In the genomic region with DNA sequence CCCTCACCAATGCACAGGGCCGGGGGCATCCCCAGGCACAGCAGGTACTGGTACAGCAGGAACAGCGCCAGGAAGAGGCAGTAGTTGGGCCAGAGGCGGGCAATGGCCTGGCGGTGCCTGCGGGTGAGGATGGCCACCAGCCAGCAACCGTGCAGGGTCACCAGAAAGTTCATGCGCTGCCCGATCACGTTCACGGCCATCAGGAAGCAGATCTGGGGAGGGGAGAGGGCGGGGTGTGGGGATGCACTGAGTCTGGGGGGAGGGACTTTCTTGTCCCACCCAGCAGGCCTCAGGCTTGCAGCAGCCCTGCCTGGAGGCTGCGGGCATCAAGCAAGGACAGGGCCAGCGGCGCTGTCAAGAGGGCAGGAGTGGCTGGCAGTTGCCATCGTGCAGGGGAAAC, we compare ENCODE assay signal across 1 cellular context.
TF ChIP-seq lines count a peak whose summit lies in the region.

No MANE protein-coding gene starts in this region.

TF ChIP-seq in GM12878, 131 proteins besides CTCF, POLR2A, EP300 and RAD21:
- TF ChIP-seq, protein P1, sequence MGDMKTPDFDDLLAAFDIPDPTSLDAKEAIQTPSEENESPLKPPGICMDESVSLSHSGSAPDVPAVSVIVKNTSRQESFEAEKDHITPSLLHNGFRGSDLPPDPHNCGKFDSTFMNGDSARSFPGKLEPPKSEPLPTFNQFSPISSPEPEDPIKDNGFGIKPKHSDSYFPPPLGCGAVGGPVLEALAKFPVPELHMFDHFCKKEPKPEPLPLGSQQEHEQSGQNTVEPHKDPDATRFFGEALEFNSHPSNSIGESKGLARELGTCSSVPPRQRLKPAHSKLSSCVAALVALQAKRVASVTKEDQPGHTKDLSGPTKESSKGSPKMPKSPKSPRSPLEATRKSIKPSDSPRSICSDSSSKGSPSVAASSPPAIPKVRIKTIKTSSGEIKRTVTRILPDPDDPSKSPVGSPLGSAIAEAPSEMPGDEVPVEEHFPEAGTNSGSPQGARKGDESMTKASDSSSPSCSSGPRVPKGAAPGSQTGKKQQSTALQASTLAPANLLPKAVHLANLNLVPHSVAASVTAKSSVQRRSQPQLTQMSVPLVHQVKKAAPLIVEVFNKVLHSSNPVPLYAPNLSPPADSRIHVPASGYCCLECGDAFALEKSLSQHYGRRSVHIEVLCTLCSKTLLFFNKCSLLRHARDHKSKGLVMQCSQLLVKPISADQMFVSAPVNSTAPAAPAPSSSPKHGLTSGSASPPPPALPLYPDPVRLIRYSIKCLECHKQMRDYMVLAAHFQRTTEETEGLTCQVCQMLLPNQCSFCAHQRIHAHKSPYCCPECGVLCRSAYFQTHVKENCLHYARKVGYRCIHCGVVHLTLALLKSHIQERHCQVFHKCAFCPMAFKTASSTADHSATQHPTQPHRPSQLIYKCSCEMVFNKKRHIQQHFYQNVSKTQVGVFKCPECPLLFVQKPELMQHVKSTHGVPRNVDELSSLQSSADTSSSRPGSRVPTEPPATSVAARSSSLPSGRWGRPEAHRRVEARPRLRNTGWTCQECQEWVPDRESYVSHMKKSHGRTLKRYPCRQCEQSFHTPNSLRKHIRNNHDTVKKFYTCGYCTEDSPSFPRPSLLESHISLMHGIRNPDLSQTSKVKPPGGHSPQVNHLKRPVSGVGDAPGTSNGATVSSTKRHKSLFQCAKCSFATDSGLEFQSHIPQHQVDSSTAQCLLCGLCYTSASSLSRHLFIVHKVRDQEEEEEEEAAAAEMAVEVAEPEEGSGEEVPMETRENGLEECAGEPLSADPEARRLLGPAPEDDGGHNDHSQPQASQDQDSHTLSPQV (IDR thresholded peaks at IDR 0.05): no peak
- TF ChIP-seq, protein P2, sequence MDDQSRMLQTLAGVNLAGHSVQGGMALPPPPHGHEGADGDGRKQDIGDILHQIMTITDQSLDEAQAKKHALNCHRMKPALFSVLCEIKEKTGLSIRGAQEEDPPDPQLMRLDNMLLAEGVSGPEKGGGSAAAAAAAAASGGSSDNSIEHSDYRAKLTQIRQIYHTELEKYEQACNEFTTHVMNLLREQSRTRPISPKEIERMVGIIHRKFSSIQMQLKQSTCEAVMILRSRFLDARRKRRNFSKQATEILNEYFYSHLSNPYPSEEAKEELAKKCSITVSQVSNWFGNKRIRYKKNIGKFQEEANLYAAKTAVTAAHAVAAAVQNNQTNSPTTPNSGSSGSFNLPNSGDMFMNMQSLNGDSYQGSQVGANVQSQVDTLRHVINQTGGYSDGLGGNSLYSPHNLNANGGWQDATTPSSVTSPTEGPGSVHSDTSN (IDR thresholded peaks at IDR 0.05; ENCODE audit: insufficient replicate concordance, low read depth, low read length): no peak
- TF ChIP-seq SKIL (IDR thresholded peaks at IDR 0.05; ENCODE audit: low read depth, poor library complexity, severe bottlenecking) (no peak), PAX8 (IDR thresholded peaks at IDR 0.05) (no peak), ZNF274 (IDR thresholded peaks at IDR 0.05; ENCODE audit: insufficient read depth, insufficient read length) (no peak), NR2C2 (IDR thresholded peaks at IDR 0.05; ENCODE audit: borderline replicate concordance, control insufficient read depth, insufficient read length, low read depth) (no peak), POLR2AphosphoS5 (IDR thresholded peaks at IDR 0.05; ENCODE audit: low read length) (no peak), NFYA (IDR thresholded peaks at IDR 0.05; ENCODE audit: borderline replicate concordance, low read depth, low read length) (no peak), TCF7 (IDR thresholded peaks at IDR 0.05; ENCODE audit: borderline replicate concordance) (no peak), MYC (IDR thresholded peaks at IDR 0.05; ENCODE audit: insufficient read depth, insufficient read length, insufficient replicate concordance, low read length, severe bottlenecking) (no peak), BCL11A (IDR thresholded peaks at IDR 0.05; ENCODE audit: low read depth, low read length) (no peak), USF1 (IDR thresholded peaks at IDR 0.05; ENCODE audit: borderline replicate concordance, extremely low read length, insufficient read depth, low read depth, low read length) (no peak)
- TF ChIP-seq, protein P3, sequence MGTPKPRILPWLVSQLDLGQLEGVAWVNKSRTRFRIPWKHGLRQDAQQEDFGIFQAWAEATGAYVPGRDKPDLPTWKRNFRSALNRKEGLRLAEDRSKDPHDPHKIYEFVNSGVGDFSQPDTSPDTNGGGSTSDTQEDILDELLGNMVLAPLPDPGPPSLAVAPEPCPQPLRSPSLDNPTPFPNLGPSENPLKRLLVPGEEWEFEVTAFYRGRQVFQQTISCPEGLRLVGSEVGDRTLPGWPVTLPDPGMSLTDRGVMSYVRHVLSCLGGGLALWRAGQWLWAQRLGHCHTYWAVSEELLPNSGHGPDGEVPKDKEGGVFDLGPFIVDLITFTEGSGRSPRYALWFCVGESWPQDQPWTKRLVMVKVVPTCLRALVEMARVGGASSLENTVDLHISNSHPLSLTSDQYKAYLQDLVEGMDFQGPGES (IDR thresholded peaks at IDR 0.05): no peak
